1 cellular context compared by ENCODE assay signal in genomic region chr10:84139126-84140035, GRCh38.
TF ChIP-seq lines count a peak whose summit lies in the region.

TSS of gene GHITM (plus strand) at chr10:84139509. CDS start at chr10:84141501, 1,992 bp downstream.

TF ChIP-seq in K562, 482 proteins besides CTCF, POLR2A, EP300 and RAD21 (continued from another document):
- TF ChIP-seq TFAP4 (CRISPR knock-in tag; IDR thresholded peaks at IDR 0.05; ENCODE audit: borderline replicate concordance) (peak; percentile 89), TEAD4 (IDR thresholded peaks at IDR 0.05; ENCODE audit: low read length) (no peak; the same call in 1 of the 2 replicates), TEAD4 (CRISPR knock-in tag; IDR thresholded peaks at IDR 0.05; ENCODE audit: borderline replicate concordance) (no peak)
